11 cellular contexts compared by ENCODE assay signal in genomic region chr6:25193865-25194679, GRCh38.
DNase-seq lines count a peak whose midpoint lies in the region; ATAC-seq, FAIRE-seq and TF ChIP-seq lines count a peak whose summit lies in the region.
"Had no signal": no experiment of that assay in that cellular context is flagged by ENCODE, and none has a peak within 500 bp of the region (broad histone marks: within the 10 kb centered on the region; RNA-seq: fewer than 3 reads in every experiment).

No MANE protein-coding gene starts in this region.

- H3K4me1 ChIP-seq in breast epithelium (no peaks in the 10 kb centered on the region), hepatocyte (ENCODE audit: insufficient read depth) (peaks cover 7% of the 10 kb centered on the region), spleen (peaks cover 0 to 7% (median 0%) of the 10 kb centered on the region in 6 donors)

- ATAC-seq in HG03280 (IDR thresholded peaks at IDR 0.05; ENCODE audit: unreplicated experiment) (no peak), HG02840 (IDR thresholded peaks at IDR 0.05; ENCODE audit: low FRiP score, unreplicated experiment) (no peak)

- TF ChIP-seq CTCF in breast epithelium (IDR thresholded peaks at IDR 0.05): no peak
- no peak for TF ChIP-seq CTCF in hepatocyte (IDR thresholded peaks at IDR 0.05; ENCODE audit: poor library complexity)
- no peak for TF ChIP-seq CTCF in spleen (IDR thresholded peaks at IDR 0.05 in 8 of 11, conservative IDR thresholded peaks at IDR 0.05 in 3 of 11)
- no peak for TF ChIP-seq CTCF in dorsolateral prefrontal cortex (IDR thresholded peaks at IDR 0.05 in 54 of 56, conservative IDR thresholded peaks at IDR 0.05 in 2 of 56; ENCODE audit: low read depth in 1 of 56, partially characterized antibody in 56 of 56)

- H2AFZ ChIP-seq in hepatocyte: no peak overlapping the region

- peak overlapping the region; percentile 57 for H3K27ac ChIP-seq in breast epithelium
- peak overlapping the region; percentile 15 for H3K27ac ChIP-seq in hepatocyte
- peak overlapping the region in 7 of 8 donors; percentile 10 to 79 (median 73) for H3K27ac ChIP-seq in spleen
- H3K27ac ChIP-seq in dorsolateral prefrontal cortex: peak overlapping the region in 10 of 59 donors; percentile 1 to 52 (median 16)

- intact Hi-C loops in breast epithelium (cut with DNase I; ENCODE audit: low total_unique reads): no loop called here
- intact Hi-C loops in spleen (cut with DNase I; ENCODE audit: low total_unique reads): no loop called here
- intact Hi-C loops in dorsolateral prefrontal cortex (cut with DNase I): no loop called here

- H3K9me3 ChIP-seq in breast epithelium (no peaks in the 10 kb centered on the region), hepatocyte (ENCODE audit: low read depth) (no peaks in the 10 kb centered on the region), spleen (no peaks in the 10 kb centered on the region)

- FAIRE-seq in RCC 7860 (lab: Jason Lieb, UNC): no peak
- FAIRE-seq: urothelium cell line had no signal

- no peaks in the 10 kb centered on the region for H3K9me2 ChIP-seq in hepatocyte (replicated peaks; ENCODE audit: insufficient read depth)

- H3K4me3 ChIP-seq in breast epithelium: peak overlapping the region in 1 of 3 donors; percentile 13
- H3K4me3 ChIP-seq in hepatocyte: no peak overlapping the region
- no peak overlapping the region for H3K4me3 ChIP-seq in spleen
- H3K4me3 ChIP-seq in dorsolateral prefrontal cortex: no peak overlapping the region

- H3K79me2 ChIP-seq in hepatocyte: no peaks in the 10 kb centered on the region

- H3K27me3 ChIP-seq in breast epithelium: no peaks in the 10 kb centered on the region
- H3K27me3 ChIP-seq in hepatocyte: no peaks in the 10 kb centered on the region
- no peaks in the 10 kb centered on the region for H3K27me3 ChIP-seq in spleen (replicated peaks in 1 of 7)
- no peaks in the 10 kb centered on the region for H3K27me3 ChIP-seq in dorsolateral prefrontal cortex

- 87% methylated on average over 9 of the region's 9 CpGs for WGBS in hepatocyte (ENCODE audit: low lambda C conversion rate, missing lambda C conversion rate)
- 82 to 91% (median 84%) methylated on average over 9 of the region's 9 CpGs for WGBS in spleen, 5 donors

- no peaks in the 10 kb centered on the region for H4K20me1 ChIP-seq in hepatocyte (ENCODE audit: insufficient read depth, poor library complexity, severe bottlenecking)

- TF ChIP-seq POLR2A in breast epithelium (IDR thresholded peaks at IDR 0.05): no peak
- no peak for TF ChIP-seq POLR2A in spleen (IDR thresholded peaks at IDR 0.05)

- H3K4me2 ChIP-seq in hepatocyte: peak overlapping the region; percentile 21

- DNase-seq in DMS79 treated with DMSO at 0.1 percent for 48 hours (lab: John Stamatoyannopoulos, UW) (peak; percentile 39), breast epithelium (ENCODE audit: low spot score in 2 of 2) (no peak), hepatocyte (ENCODE audit: low spot score) (no peak), spleen (no peak), dorsolateral prefrontal cortex (no peak), RCC 7860 (ENCODE audit: low spot score) (no peak)
- DNase-seq: activated T-cell treated with anti-CD3 and anti-CD28 coated beads for 4 hours, NCI-H1417 had no signal

- H3K36me3 ChIP-seq in breast epithelium (no peaks in the 10 kb centered on the region), hepatocyte (replicated peaks; ENCODE audit: insufficient read depth, low read depth) (no peaks in the 10 kb centered on the region), spleen (no peaks in the 10 kb centered on the region)
